Comparison of ENCODE assay signal across 2 cellular contexts in genomic region chr1:25768999-25769398, GRCh38.
A peak's percentile ranks its signal among the peaks of the same experiment; 100 is the strongest.
TF ChIP-seq lines count a peak whose summit lies in the region.

No MANE protein-coding gene starts in this region.

TF ChIP-seq in HepG2, 621 proteins besides CTCF, POLR2A, EP300 and RAD21 (continues in another document):
- no peak for TF ChIP-seq FOXC1 (CRISPR knock-in tag; IDR thresholded peaks at IDR 0.05; ENCODE audit: borderline replicate concordance)
- TF ChIP-seq ZBTB21 (CRISPR knock-in tag; IDR thresholded peaks at IDR 0.05): no peak
- no peak for TF ChIP-seq RBFOX2 (IDR thresholded peaks at IDR 0.05; ENCODE audit: low read depth, low read length)
- no peak for TF ChIP-seq ZMAT3 (CRISPR knock-in tag; conservative IDR thresholded peaks at IDR 0.05)
- TF ChIP-seq ZFAT (CRISPR knock-in tag; conservative IDR thresholded peaks at IDR 0.05): no peak
- no peak for TF ChIP-seq SOX13 (IDR thresholded peaks at IDR 0.05)
- TF ChIP-seq SOX13 (CRISPR knock-in tag; conservative IDR thresholded peaks at IDR 0.05 in 1 of 2, IDR thresholded peaks at IDR 0.05 in 1 of 2): no peak
- TF ChIP-seq IKZF1 (IDR thresholded peaks at IDR 0.05): 0 out of 2 replicates have a peak, but pooled peaks have one; percentile 32
- 0 out of 2 replicates have a peak, but pooled peaks have one; percentile 0 for TF ChIP-seq ZBTB40 (IDR thresholded peaks at IDR 0.05)
- no peak for TF ChIP-seq ZBTB40 (CRISPR knock-in tag; IDR thresholded peaks at IDR 0.05)

TF ChIP-seq in IMR-90, 13 proteins besides CTCF, POLR2A, EP300 and RAD21:
- no peak for TF ChIP-seq CEBPB (IDR thresholded peaks at IDR 0.05; ENCODE audit: low read depth, low read length)
- TF ChIP-seq RCOR1 (IDR thresholded peaks at IDR 0.05; ENCODE audit: insufficient replicate concordance, low read length): no peak
- no peak for TF ChIP-seq SMC3 (IDR thresholded peaks at IDR 0.05; ENCODE audit: low read depth, low read length)
- TF ChIP-seq RFX5 (IDR thresholded peaks at IDR 0.05; ENCODE audit: low read depth, low read length): no peak
- TF ChIP-seq, protein P1, sequence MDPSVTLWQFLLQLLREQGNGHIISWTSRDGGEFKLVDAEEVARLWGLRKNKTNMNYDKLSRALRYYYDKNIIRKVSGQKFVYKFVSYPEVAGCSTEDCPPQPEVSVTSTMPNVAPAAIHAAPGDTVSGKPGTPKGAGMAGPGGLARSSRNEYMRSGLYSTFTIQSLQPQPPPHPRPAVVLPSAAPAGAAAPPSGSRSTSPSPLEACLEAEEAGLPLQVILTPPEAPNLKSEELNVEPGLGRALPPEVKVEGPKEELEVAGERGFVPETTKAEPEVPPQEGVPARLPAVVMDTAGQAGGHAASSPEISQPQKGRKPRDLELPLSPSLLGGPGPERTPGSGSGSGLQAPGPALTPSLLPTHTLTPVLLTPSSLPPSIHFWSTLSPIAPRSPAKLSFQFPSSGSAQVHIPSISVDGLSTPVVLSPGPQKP (IDR thresholded peaks at IDR 0.05; ENCODE audit: borderline replicate concordance, low read depth, low read length): no peak
- no peak for TF ChIP-seq BHLHE40 (IDR thresholded peaks at IDR 0.05; ENCODE audit: low read depth, low read length)
- no peak for TF ChIP-seq MXI1 (IDR thresholded peaks at IDR 0.05; ENCODE audit: borderline replicate concordance, low read depth, low read length)
- no peak for TF ChIP-seq USF2 (IDR thresholded peaks at IDR 0.05; ENCODE audit: low read depth, low read length)
- TF ChIP-seq FOS (IDR thresholded peaks at IDR 0.05; ENCODE audit: low read depth, low read length): no peak
- no peak for TF ChIP-seq CHD1 (IDR thresholded peaks at IDR 0.05; ENCODE audit: low read depth, low read length)
- no peak for TF ChIP-seq MAFK (IDR thresholded peaks at IDR 0.05; ENCODE audit: low read depth, low read length)
- TF ChIP-seq NFE2L2 (IDR thresholded peaks at IDR 0.05; ENCODE audit: low read depth, low read length): no peak
- no peak for TF ChIP-seq MAZ (IDR thresholded peaks at IDR 0.05; ENCODE audit: borderline replicate concordance, low read depth, low read length)
